8 cellular contexts compared by ENCODE assay signal in the genomic region with DNA sequence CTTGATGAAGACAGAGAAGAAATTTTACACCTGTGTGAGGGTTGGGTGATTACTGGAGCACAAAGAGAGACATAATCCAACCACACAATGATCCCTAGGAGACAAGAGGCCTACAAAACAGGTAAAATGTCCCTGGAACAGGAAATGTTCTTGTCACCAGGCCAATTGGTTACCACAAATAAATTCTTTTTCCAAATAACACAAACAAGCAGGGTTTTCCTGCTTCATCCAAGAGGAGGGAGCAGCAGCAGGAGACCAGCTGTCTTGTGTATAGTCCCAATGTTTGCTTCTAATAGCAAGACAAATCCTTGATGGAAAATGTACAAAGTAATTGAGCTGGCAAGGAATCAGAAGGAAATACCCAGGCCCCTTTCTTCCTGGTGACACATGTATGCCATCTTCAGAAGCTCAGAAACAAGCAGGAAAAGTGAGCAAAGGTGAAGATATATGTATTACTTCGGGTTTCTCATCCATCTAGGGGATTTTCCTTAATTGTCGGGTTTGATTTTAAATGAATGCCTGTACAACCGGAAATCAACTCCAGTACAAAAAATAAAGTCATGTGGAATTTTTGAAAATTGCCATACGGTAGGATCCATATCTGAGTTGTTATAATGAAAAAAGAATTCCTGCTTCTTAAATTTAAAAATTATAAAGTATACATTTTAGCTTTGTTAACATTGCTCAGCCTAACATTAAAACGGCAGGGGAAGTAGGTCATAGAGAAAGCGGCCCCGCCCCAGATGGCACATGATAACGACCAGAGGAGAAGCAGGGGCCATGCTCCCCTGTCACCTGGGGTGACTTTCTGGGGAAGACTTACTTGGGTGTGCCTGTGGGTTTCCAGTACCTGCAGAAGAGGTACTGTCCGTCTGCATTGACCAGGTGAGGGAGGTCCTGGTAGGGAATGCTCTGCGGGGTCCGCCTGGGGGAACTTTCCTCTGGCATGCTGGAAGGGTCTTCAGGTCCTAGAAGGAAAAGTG. TPM values are rescaled to one million over a fixed set of nuclear protein-coding genes. Genes with fewer than 3 reads are reported as not detected.
DNase-seq lines count a peak whose midpoint lies in the region; ATAC-seq and TF ChIP-seq lines count a peak whose summit lies in the region.

No MANE protein-coding gene starts in this region.

- H3K9ac ChIP-seq in H9 (ENCODE audit: extremely low read depth, insufficient read length, low read length) = no peak overlapping the region

- no peaks in the 10 kb centered on the region for H3K4me1 ChIP-seq in H9 (ENCODE audit: insufficient read depth, low read length)

- ATAC-seq in naive thymus-derived CD8-positive, alpha-beta T cell = no peak
- ATAC-seq in GM21737 (IDR thresholded peaks at IDR 0.05; ENCODE audit: unreplicated experiment) = no peak
- no peak for ATAC-seq in HG02870 (IDR thresholded peaks at IDR 0.05; ENCODE audit: unreplicated experiment)

- no peak overlapping the region for H2AK5ac ChIP-seq in H9 (ENCODE audit: insufficient read length, low read length)

- H3K27ac ChIP-seq in coronary artery (peak overlapping the region; percentile 78 to 93), H9 (ENCODE audit: insufficient read length, low read depth, low read length) (no peak overlapping the region)

- H3K9me3 Mint-ChIP-seq in naive thymus-derived CD8-positive, alpha-beta T cell = peaks cover 0 to 4% (median 0%) of the 10 kb centered on the region in 9 donors
- H3K9me3 Mint-ChIP-seq in H9 = no peaks in the 10 kb centered on the region

- H4K5ac ChIP-seq in H9 (ENCODE audit: insufficient read length, low read depth, low read length) = no peak overlapping the region

- no peak overlapping the region for H2BK15ac ChIP-seq in H9 (ENCODE audit: low read depth, low read length)

- no peak overlapping the region for H2BK12ac ChIP-seq in H9 (ENCODE audit: insufficient read length, low read depth, low read length)

- no peak overlapping the region for H3K27ac Mint-ChIP-seq in naive thymus-derived CD8-positive, alpha-beta T cell
- no peak overlapping the region for H3K27ac Mint-ChIP-seq in H9

- H3K4me3 ChIP-seq in GM12865 (ENCODE audit: low read depth, low read length) (peak overlapping the region; percentile 98), coronary artery (peak overlapping the region; percentile 97)

- H3K23ac ChIP-seq in H9 (ENCODE audit: insufficient read length, low read depth, low read length) = no peak overlapping the region

- H3K79me2 ChIP-seq in H9 (ENCODE audit: insufficient read depth, low read length) = no peaks in the 10 kb centered on the region

- no peak overlapping the region for H2BK5ac ChIP-seq in H9 (ENCODE audit: insufficient read length, low read length)

- no peak overlapping the region for H3K4me2 ChIP-seq in H9 (ENCODE audit: insufficient read depth, insufficient read length, low read length)

- H3K4me3 Mint-ChIP-seq in naive thymus-derived CD8-positive, alpha-beta T cell = peak overlapping the region in 6 of 10 donors; percentile 30 to 88 (median 66)
- peak overlapping the region in 1 of 2 experiments; percentile 66; a peak in 3 of 5 replicates for H3K4me3 Mint-ChIP-seq in H9

- no peak overlapping the region for H3K56ac ChIP-seq in H9 (ENCODE audit: insufficient read length, low read depth, low read length)

- no peak overlapping the region for H4K8ac ChIP-seq in H9 (replicated peaks; ENCODE audit: insufficient read length, low read depth, low read length)

- H3K4ac ChIP-seq in H9 (ENCODE audit: low read depth, low read length) = no peak overlapping the region

- peaks cover 10% of the 10 kb centered on the region for H3K27me3 ChIP-seq in H9 (ENCODE audit: insufficient read depth, low read length)

- H4K91ac ChIP-seq in H9 (ENCODE audit: insufficient read length, low read depth, low read length) = no peak overlapping the region

- H3K14ac ChIP-seq in H9 (ENCODE audit: insufficient read depth, low read length) = no peak overlapping the region

- peaks cover 6% of the 10 kb centered on the region for H3K23me2 ChIP-seq in H9 (ENCODE audit: insufficient read length, low read depth, low read length, poor library complexity, severe bottlenecking)

- H3K27me3 Mint-ChIP-seq in naive thymus-derived CD8-positive, alpha-beta T cell = peaks cover 26 to 79% (median 48%) of the 10 kb centered on the region in 5 donors
- H3K27me3 Mint-ChIP-seq in H9 (ENCODE audit: low read depth) = peaks cover 57% of the 10 kb centered on the region

- DNase-seq in GM12865 (ENCODE audit: low read depth) = peak; percentile 60
- peak; percentile 44 for DNase-seq in NCI-H146 (lab: John Stamatoyannopoulos, UW)
- DNase-seq in coronary artery (ENCODE audit: low spot score) = no peak
- DNase-seq in naive thymus-derived CD8-positive, alpha-beta T cell = no peak
- no peak for DNase-seq in OCI-M2 (lab: John Stamatoyannopoulos, UW; ENCODE audit: unreplicated experiment)
- DNase-seq in H9 = no peak

- H2BK120ac ChIP-seq in H9 (ENCODE audit: low read depth, low read length, poor library complexity, severe bottlenecking) = no peak overlapping the region

- WGBS in H9 (ENCODE audit: extremely low coverage, insufficient read length, low lambda C conversion rate) = no CpG with 5 or more reads among the region's 11 CpGs

- peaks cover 6 to 29% (median 13%) of the 10 kb centered on the region in 4 donors for H3K4me1 Mint-ChIP-seq in naive thymus-derived CD8-positive, alpha-beta T cell
- peaks cover 23 to 24% of the 10 kb centered on the region in 2 experiments for H3K4me1 Mint-ChIP-seq in H9

- no peak overlapping the region for H2BK20ac ChIP-seq in H9 (ENCODE audit: low read depth, low read length, poor library complexity, severe bottlenecking)

- no peak overlapping the region for H3T11ph ChIP-seq in H9 (ENCODE audit: low read length)

- no peak overlapping the region for H3K18ac ChIP-seq in H9 (ENCODE audit: insufficient read length, low read depth, low read length)

- no peak for TF ChIP-seq CTCF in GM12865 (IDR thresholded peaks at IDR 0.05; ENCODE audit: insufficient read depth, low read depth, low read length, missing control alignments)
- TF ChIP-seq CTCF in coronary artery (IDR thresholded peaks at IDR 0.05) = no peak
- no peak for TF ChIP-seq CTCF in H9 (conservative IDR thresholded peaks at IDR 0.05)

- no peak overlapping the region for H2AFZ ChIP-seq in H9 (ENCODE audit: low read length)

- no peaks in the 10 kb centered on the region for H3K36me3 Mint-ChIP-seq in naive thymus-derived CD8-positive, alpha-beta T cell
- no peaks in the 10 kb centered on the region; a peak in 1 of 7 replicates for H3K36me3 Mint-ChIP-seq in H9 (ENCODE audit: insufficient read depth in 1 of 3, low read depth in 3 of 3)

- no peaks in the 10 kb centered on the region for H3K9me3 ChIP-seq in H9 (ENCODE audit: control insufficient read depth, low read depth, low read length)

- POLR2A ChIA-PET in naive thymus-derived CD8-positive, alpha-beta T cell (lab: Charles Lee) = no interaction called here

- no peaks in the 10 kb centered on the region for H4K20me1 ChIP-seq in H9 (ENCODE audit: control insufficient read depth, insufficient read depth, insufficient read length)

- no peaks in the 10 kb centered on the region for H3K79me1 ChIP-seq in H9 (ENCODE audit: insufficient read depth, low read depth, low read length, poor library complexity, severe bottlenecking)

RNA-seq across cellular contexts. Expression of a gene that starts 1.2 kb away (rescaled TPM):
- under 1 TPM; 0.34 to 0.77 TPM for total RNA-seq in naive thymus-derived CD8-positive, alpha-beta T cell
- polyA plus RNA-seq in naive thymus-derived CD8-positive, alpha-beta T cell = under 1 TPM in 1 of 3 donors, not detected in 2; 0.62 TPM
- 0.11 and 0.22 TPM in 2 replicates for total RNA-seq in H9 (2021)

Comparison
In these comparisons a context has a peak if more than half of its experiments do, and no peak if none do; other contexts are left out.
1. DNase-seq: peak in GM12865 (single experiment) and NCI-H146 (single experiment); none in coronary artery (single experiment), naive thymus-derived CD8-positive, alpha-beta T cell (0 of 10), OCI-M2 (single experiment) and H9 (single experiment).